In the genomic region with DNA sequence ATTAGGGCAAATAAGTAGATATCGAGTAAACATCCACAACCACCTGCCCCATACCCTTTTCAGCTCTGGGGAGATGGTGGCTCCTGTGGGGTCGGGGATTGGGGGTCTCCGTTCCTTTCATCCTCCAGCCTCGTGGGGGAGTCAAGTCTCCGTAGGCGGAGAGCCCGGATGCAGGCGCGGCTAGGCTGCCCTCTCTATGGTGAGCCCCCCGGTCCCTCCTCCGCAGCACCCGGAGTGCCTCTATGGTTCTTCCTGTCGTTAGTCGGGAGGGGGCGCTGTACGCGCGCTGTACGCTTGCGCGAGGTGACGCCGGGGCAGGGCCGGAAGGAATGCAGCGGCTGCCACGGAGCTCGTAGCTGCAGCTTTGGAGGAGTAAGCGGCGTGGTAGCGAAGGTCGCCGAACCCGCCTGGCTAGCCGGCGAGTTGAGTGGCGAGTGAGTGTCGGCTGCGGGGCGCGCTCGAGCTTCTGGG, we compare ENCODE assay signal across 8 cellular contexts. TPM values are rescaled to one million over a fixed set of nuclear protein-coding genes. Genes with fewer than 3 reads are reported as not detected.
DNase-seq lines count a peak whose midpoint lies in the region; ATAC-seq and TF ChIP-seq lines count a peak whose summit lies in the region.

No MANE protein-coding gene starts in this region.

- peak overlapping the region; percentile 94 for H3K4me3 Mint-ChIP-seq in activated T-cell treated with anti-CD3 and anti-CD28 coated beads, Interleukin-2, amount 50 U/mL, for 4 hours

- H3F3A ChIP-seq in PC-3 (ENCODE audit: low read length, unreplicated experiment), result no peaks in the 10 kb centered on the region

- H3K36me3 Mint-ChIP-seq in activated T-cell treated with anti-CD3 and anti-CD28 coated beads, Interleukin-2, amount 50 U/mL, for 4 hours (ENCODE audit: insufficient read depth), result peaks cover 15% of the 10 kb centered on the region

- DNase-seq in DMS53 treated with DMSO at 0.1 percent for 48 hours (lab: John Stamatoyannopoulos, UW; ENCODE audit: unreplicated experiment) (peak; percentile 81), HuH-7.5 (ENCODE audit: low spot score) (peak; percentile 86), PC-3 (peak; percentile 92)
- peak; percentile 87 for DNase-seq in activated T-cell treated with anti-CD3 and anti-CD28 coated beads, Interleukin-2, amount 50 U/mL, for 4 hours
- peak; percentile 87 for DNase-seq in stimulated activated CD8-positive, alpha-beta memory T cell treated with anti-CD3 and anti-CD28 coated beads, Interleukin-7, amount 100 ng/mL, for 1 hour (ENCODE audit: low read depth in 2 of 2)

- H4K20me1 ChIP-seq in PC-3 (ENCODE audit: low read length), result 0 out of 2 replicates have a peak, but pooled peaks cover 4% of the 10 kb centered on the region

- POLR2A ChIA-PET in PC-3 (lab: Charles Lee; ENCODE audit: unreplicated experiment), result interaction anchor here (1.0 kb wide), 1 partner anchor 72 kb away, joined by 6 read pairs; no protein-coding TSS in a partner anchor

- H3K9ac ChIP-seq in PC-3 (ENCODE audit: low read length) (peak overlapping the region; percentile 89), muscle layer of colon (ENCODE audit: low read length) (no peak overlapping the region)

- H3K4me1 ChIP-seq in PC-3 (ENCODE audit: insufficient read depth, low read length) (no peaks in the 10 kb centered on the region; the same call in 1 of the 2 replicates), muscle layer of colon (ENCODE audit: insufficient read depth, low read length) (peaks cover 5% of the 10 kb centered on the region)

- intact Hi-C loops in PC-3 (cut with micrococcal nuclease), result loop anchor here (2.0 to 10.0 kb wide), 2 partner anchors 89 to 111 kb away; partner anchors contain the start of gene RADIL

- peak; percentile 80 for TF ChIP-seq CTCF in PC-3 (conservative IDR thresholded peaks at IDR 0.05; ENCODE audit: low read depth, low read length)

- H3K27ac ChIP-seq in PC-3 (ENCODE audit: low read length), result peak overlapping the region; percentile 66
- H3K27ac ChIP-seq in muscle layer of colon (ENCODE audit: low read depth, low read length), result peak overlapping the region; percentile 80

- H3K9me3 ChIP-seq in PC-3 (ENCODE audit: low read length) (no peaks in the 10 kb centered on the region), muscle layer of colon (ENCODE audit: low read length) (no peaks in the 10 kb centered on the region)

- H2AFZ ChIP-seq in PC-3 (ENCODE audit: low read length), result peak overlapping the region; percentile 57

- H3K79me2 ChIP-seq in PC-3 (ENCODE audit: low read length), result peaks cover 38% of the 10 kb centered on the region

- H3K27me3 ChIP-seq in PC-3 (ENCODE audit: low read length), result no peaks in the 10 kb centered on the region
- H3K27me3 ChIP-seq in muscle layer of colon (ENCODE audit: control insufficient read depth in 1 of 2, insufficient read depth in 2 of 2, low read length in 2 of 2), result no peaks in the 10 kb centered on the region

- H3K36me3 ChIP-seq in PC-3 (ENCODE audit: low read depth, low read length), result peaks cover 21% of the 10 kb centered on the region
- peaks cover 24% of the 10 kb centered on the region for H3K36me3 ChIP-seq in muscle layer of colon (ENCODE audit: insufficient read depth, low read length)

- peak overlapping the region; percentile 80 for H3K4me2 ChIP-seq in PC-3 (ENCODE audit: low read length)

- H3K9me2 ChIP-seq in PC-3 (replicated peaks; ENCODE audit: low read length), result no peaks in the 10 kb centered on the region

- H3K27me3 Mint-ChIP-seq in activated T-cell treated with anti-CD3 and anti-CD28 coated beads, Interleukin-2, amount 50 U/mL, for 4 hours (ENCODE audit: low read depth), result no peaks in the 10 kb centered on the region

- no peaks in the 10 kb centered on the region for H3K9me3 Mint-ChIP-seq in activated T-cell treated with anti-CD3 and anti-CD28 coated beads, Interleukin-2, amount 50 U/mL, for 4 hours

- CTCF ChIA-PET in PC-3 (lab: Charles Lee), result interaction anchor here (0.5 to 0.8 kb wide), 12 partner anchors 91 to 298 kb away, joined by 3 to 20 read pairs (median 4); partner anchors contain the start of gene AP5Z1

- BruUV-seq in PC-3 (replicated peaks; lab: Mats Ljungman, UMichigan), result no TSS peak

- peak; percentile 95 for ATAC-seq in GM21528 (IDR thresholded peaks at IDR 0.05; ENCODE audit: low FRiP score, unreplicated experiment)
- peak; percentile 92 for ATAC-seq in PC-3
- peak; percentile 96 to 97 for ATAC-seq in activated T-cell treated with anti-CD3 and anti-CD28 coated beads, Interleukin-2, amount 50 U/mL, for 4 hours
- ATAC-seq in esophagus mucosa, result peak; percentile 98

- peak overlapping the region; percentile 77 for H3K4me3 ChIP-seq in PC-3 (ENCODE audit: low read length)
- H3K4me3 ChIP-seq in muscle layer of colon (ENCODE audit: low read depth in 1 of 2, low read length in 2 of 2), result peak overlapping the region; percentile 59 to 77

- H3K4me1 Mint-ChIP-seq in activated T-cell treated with anti-CD3 and anti-CD28 coated beads, Interleukin-2, amount 50 U/mL, for 4 hours (ENCODE audit: low read depth), result peaks cover 20% of the 10 kb centered on the region

RNA-seq across cellular contexts. Expression of gene MMD2, which starts 14.8 kb away (rescaled TPM):
- not detected in 2 replicates for total RNA-seq in PC-3 (2014; rRNA removed)
- not detected for total RNA-seq in activated T-cell treated with anti-CD3 and anti-CD28 coated beads, Interleukin-2, amount 50 U/mL, for 4 hours
- not detected for total RNA-seq in esophagus mucosa

Comparison
In these comparisons a context has a peak if more than half of its experiments do, and no peak if none do; other contexts are left out.
1. Peak in every context shown above with its lines: DNase-seq, ATAC-seq, H3K4me3 ChIP-seq and H3K27ac ChIP-seq.